Comparison of ENCODE assay signal across 9 cellular contexts in the genomic region with DNA sequence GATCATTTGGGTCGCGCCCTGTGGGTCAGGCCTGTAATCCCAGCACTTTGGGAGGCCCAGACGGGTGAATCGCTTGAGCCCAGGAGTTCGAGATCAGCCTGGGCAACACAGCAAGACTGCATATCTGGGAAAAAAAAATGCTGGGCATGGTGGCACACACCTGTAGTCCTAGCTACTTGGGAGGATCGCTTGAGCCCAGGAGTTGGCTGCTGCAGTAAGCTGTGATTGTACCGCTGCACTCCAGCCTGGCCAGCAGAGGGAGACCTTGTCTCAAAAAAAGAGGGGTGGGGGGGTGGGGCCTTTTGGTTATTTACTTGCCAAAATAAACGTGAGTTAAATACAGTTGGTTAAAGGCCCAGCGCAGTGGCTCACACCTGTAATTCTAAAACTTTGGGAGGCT. TPM values are rescaled to one million over a fixed set of nuclear protein-coding genes. Genes with fewer than 3 reads are reported as not detected.
DNase-seq lines count a peak whose midpoint lies in the region; ATAC-seq and TF ChIP-seq lines count a peak whose summit lies in the region.
"Had no signal": no experiment of that assay in that cellular context is flagged by ENCODE, and none has a peak within 500 bp of the region (broad histone marks: within the 10 kb centered on the region; RNA-seq: fewer than 3 reads in every experiment).

No MANE protein-coding gene starts in this region.

- intact Hi-C loops in activated CD8-positive, alpha-beta T cell treated with anti-CD3 and anti-CD28 coated beads for 36 hours (cut with micrococcal nuclease): no loop called here
- intact Hi-C loops in left lung (cut with DNase I): no loop called here
- intact Hi-C loops in spleen (cut with DNase I; ENCODE audit: low total_unique reads): no loop called here

- 50 to 55% (median 52%) methylated on average over 9 of the region's 9 CpGs for WGBS in spleen, 5 donors

- DNase-seq in DMS53 treated with DMSO at 0.1 percent for 48 hours (lab: John Stamatoyannopoulos, UW; ENCODE audit: unreplicated experiment) (peak; percentile 22), left lung (no peak), spleen (no peak), NCI-H1105 treated with DMSO at 0.1 percent for 48 hours (lab: John Stamatoyannopoulos, UW) (no peak), anterior cingulate cortex (lab: John Stamatoyannopoulos, UW) (no peak)
- peak; percentile 56 for DNase-seq in activated CD8-positive, alpha-beta T cell treated with anti-CD3 and anti-CD28 coated beads for 36 hours
- DNase-seq: NCI-H2107 had no signal

- H3K4me2 ChIP-seq in KMS-11: no peak overlapping the region

- 0 out of 2 replicates have a peak, but pooled peaks have one; percentile 17 for TF ChIP-seq CTCF in KMS-11 (conservative IDR thresholded peaks at IDR 0.05; ENCODE audit: low read depth, low read length)
- peak; percentile 52 for TF ChIP-seq CTCF in activated CD8-positive, alpha-beta T cell treated with anti-CD3 and anti-CD28 coated beads for 36 hours (IDR thresholded peaks at IDR 0.05)
- peak; percentile 17 to 36 for TF ChIP-seq CTCF in left lung (IDR thresholded peaks at IDR 0.05)
- TF ChIP-seq CTCF in spleen (IDR thresholded peaks at IDR 0.05 in 8 of 11, conservative IDR thresholded peaks at IDR 0.05 in 3 of 11): peak in 5 of 11 experiments; percentile 29 to 54 (median 42)

- H3K9me3 Mint-ChIP-seq in activated CD8-positive, alpha-beta T cell treated with anti-CD3 and anti-CD28 coated beads for 36 hours: peaks cover 42% of the 10 kb centered on the region

- POLR2A ChIA-PET in activated CD8-positive, alpha-beta T cell treated with anti-CD3 and anti-CD28 coated beads for 36 hours (lab: Charles Lee): interaction anchor here (0.6 kb wide), 1 partner anchor 300 kb away, joined by 3 read pairs; no protein-coding TSS in a partner anchor

- no peak overlapping the region for H3K4me3 Mint-ChIP-seq in activated CD8-positive, alpha-beta T cell treated with anti-CD3 and anti-CD28 coated beads for 36 hours

- no peak for TF ChIP-seq POLR2A in spleen (IDR thresholded peaks at IDR 0.05)

- no peaks in the 10 kb centered on the region for H3K27me3 ChIP-seq in KMS-11 (ENCODE audit: insufficient read depth, low read depth)
- H3K27me3 ChIP-seq in left lung: no peaks in the 10 kb centered on the region
- no peaks in the 10 kb centered on the region for H3K27me3 ChIP-seq in spleen (replicated peaks in 1 of 7)

- no peaks in the 10 kb centered on the region for H3K79me2 ChIP-seq in KMS-11 (ENCODE audit: insufficient read depth, low read depth)

- H3K27ac ChIP-seq in KMS-11 (no peak overlapping the region), left lung (no peak overlapping the region), spleen (no peak overlapping the region)

- CTCF ChIA-PET in activated CD8-positive, alpha-beta T cell treated with anti-CD3 and anti-CD28 coated beads for 36 hours (lab: Charles Lee): interaction anchor here (0.6 to 1.5 kb wide), 5 partner anchors 9 to 360 kb away, joined by 3 to 6 read pairs (median 3); a partner anchor contains a TSS

- H3K4me1 ChIP-seq in KMS-11 (ENCODE audit: low read depth, poor library complexity, severe bottlenecking): no peaks in the 10 kb centered on the region
- H3K4me1 ChIP-seq in left lung: no peaks in the 10 kb centered on the region
- H3K4me1 ChIP-seq in spleen: no peaks in the 10 kb centered on the region

- H3K27ac Mint-ChIP-seq in activated CD8-positive, alpha-beta T cell treated with anti-CD3 and anti-CD28 coated beads for 36 hours: no peak overlapping the region

- H3K4me3 ChIP-seq in KMS-11 (IDR thresholded peaks at IDR 0.05; ENCODE audit: insufficient read depth, low read depth, low read length): no peak overlapping the region
- no peak overlapping the region for H3K4me3 ChIP-seq in left lung
- H3K4me3 ChIP-seq in spleen: no peak overlapping the region

- ATAC-seq in activated CD8-positive, alpha-beta T cell treated with anti-CD3 and anti-CD28 coated beads for 36 hours: peak; percentile 74
- peak; percentile 42 for ATAC-seq in left lung
- no peak for ATAC-seq in HG03469 (IDR thresholded peaks at IDR 0.05; ENCODE audit: unreplicated experiment)

- no peaks in the 10 kb centered on the region for H4K20me1 ChIP-seq in KMS-11 (ENCODE audit: insufficient read depth)

- H3K9ac ChIP-seq in KMS-11: no peak overlapping the region

- H3K36me3 Mint-ChIP-seq in activated CD8-positive, alpha-beta T cell treated with anti-CD3 and anti-CD28 coated beads for 36 hours (ENCODE audit: low read depth): peaks cover 15% of the 10 kb centered on the region

- peaks cover 0 to 97% of the 10 kb centered on the region in 2 donors for H3K9me3 ChIP-seq in left lung
- H3K9me3 ChIP-seq in spleen: peaks cover 24 to 100% (median 98%) of the 10 kb centered on the region in 8 donors

- H3K36me3 ChIP-seq in KMS-11 (ENCODE audit: insufficient read depth): no peaks in the 10 kb centered on the region
- H3K36me3 ChIP-seq in left lung: peaks cover 0 to 4% of the 10 kb centered on the region in 2 donors
- H3K36me3 ChIP-seq in spleen: peaks cover 0 to 2% (median 0%) of the 10 kb centered on the region in 6 donors

- H3K4me1 Mint-ChIP-seq in activated CD8-positive, alpha-beta T cell treated with anti-CD3 and anti-CD28 coated beads for 36 hours (ENCODE audit: low read depth): no peaks in the 10 kb centered on the region

- no peaks in the 10 kb centered on the region for H3K27me3 Mint-ChIP-seq in activated CD8-positive, alpha-beta T cell treated with anti-CD3 and anti-CD28 coated beads for 36 hours

- H2AFZ ChIP-seq in KMS-11 (ENCODE audit: low read depth): no peak overlapping the region; the same call in 1 of the 2 replicates

RNA-seq across cellular contexts. Expression of a gene that starts 9.8 kb away (rescaled TPM):
- 10 to 100 TPM; 49.8 to 52.3 TPM for total RNA-seq in activated CD8-positive, alpha-beta T cell treated with anti-CD3 and anti-CD28 coated beads for 36 hours
- total RNA-seq in left lung (10 to 100 TPM; 23.8 to 25.4 TPM), spleen (10 to 100 TPM; 31.4 to 58.5 (median 39.0) TPM)
- polyA plus RNA-seq in spleen: 10 to 100 TPM; 12.5 to 24.8 (median 20.2) TPM

RNA-seq across cellular contexts. Expression of a gene that starts 36.0 kb away (rescaled TPM):
- 10 to 100 TPM; 24.0 to 25.9 TPM for total RNA-seq in activated CD8-positive, alpha-beta T cell treated with anti-CD3 and anti-CD28 coated beads for 36 hours
- total RNA-seq in left lung (10 to 100 TPM; 19.9 to 25.9 TPM), spleen (10 to 100 TPM; 32.5 to 53.4 (median 36.9) TPM)
- 10 to 100 TPM; 17.5 to 19.5 (median 18.4) TPM for polyA plus RNA-seq in spleen

RNA-seq across cellular contexts. Expression of a gene that starts 59.9 kb away (rescaled TPM):
- 1 to 10 TPM; 5.2 to 5.8 TPM for total RNA-seq in activated CD8-positive, alpha-beta T cell treated with anti-CD3 and anti-CD28 coated beads for 36 hours
- total RNA-seq in left lung (1 to 10 TPM; 5.5 TPM), spleen (10 to 100 TPM in 2 of 7 donors, 1 to 10 TPM in 5; 6.6 to 10.7 (median 8.5) TPM)
- polyA plus RNA-seq in spleen: 1 to 10 TPM in 1 of 3 donors, under 1 TPM in 2; 0.91 to 1.8 (median 0.91) TPM

Comparison
In these comparisons a context has a peak if more than half of its experiments do, and no peak if none do; other contexts are left out.
1. DNase-seq: peak in DMS53 treated with DMSO at 0.1 percent for 48 hours (single experiment) and activated CD8-positive, alpha-beta T cell treated with anti-CD3 and anti-CD28 coated beads for 36 hours (single experiment); none in left lung (0 of 2), spleen (single experiment), NCI-H1105 treated with DMSO at 0.1 percent for 48 hours (single experiment) and anterior cingulate cortex (0 of 58).